ENCODE assay signal across 8 cellular contexts in genomic region chr12:49019120-49019430, GRCh38.
DNase-seq lines count a peak whose midpoint lies in the region; ATAC-seq and TF ChIP-seq lines count a peak whose summit lies in the region.

No MANE protein-coding gene starts in this region.

- DNase-seq in AG09309 (ENCODE audit: low read depth) (no peak), fibroblast of pulmonary artery (ENCODE audit: low read depth) (no peak), retinal pigment epithelial cell (ENCODE audit: low read depth) (no peak), NCI-H1417 (lab: John Stamatoyannopoulos, UW) (no peak), NCI-H187 treated with DMSO at 0.1 percent for 48 hours (lab: John Stamatoyannopoulos, UW) (no peak), activated gamma-delta T cell treated with Interleukin-2 at 50 U/mL for 16 hours (no peak)

- ATAC-seq in GM21717 (IDR thresholded peaks at IDR 0.05; ENCODE audit: unreplicated experiment): peak; percentile 18
- peak; percentile 8; the same call in 2 of the 3 replicates for ATAC-seq in SK-N-SH treated with all-trans-retinoic acid at 6 μM for 48 hours

- H3K4me3 ChIP-seq in AG09309 (ENCODE audit: control insufficient read depth, low read depth, low read length) (peak overlapping the region; percentile 48), fibroblast of pulmonary artery (replicated peaks; ENCODE audit: low read depth, low read length) (peak overlapping the region; percentile 98), retinal pigment epithelial cell (ENCODE audit: low read length) (peak overlapping the region; percentile 93)

- TF ChIP-seq CTCF in AG09309 (IDR thresholded peaks at IDR 0.05; ENCODE audit: control insufficient read depth, insufficient read depth, low read depth, low read length, missing control alignments) (no peak), fibroblast of pulmonary artery (IDR thresholded peaks at IDR 0.05; ENCODE audit: low read length, missing control alignments) (no peak), retinal pigment epithelial cell (conservative IDR thresholded peaks at IDR 0.05; ENCODE audit: low read depth, low read length) (no peak)

TF ChIP-seq in SK-N-SH treated with all-trans-retinoic acid at 6 μM for 48 hours, 23 proteins besides CTCF, POLR2A, EP300 and RAD21:
- TF ChIP-seq BACH2 (CRISPR knock-in tag; IDR thresholded peaks at IDR 0.05; ENCODE audit: borderline replicate concordance) (no peak), ISL1 (CRISPR knock-in tag; IDR thresholded peaks at IDR 0.05) (no peak), RARB (CRISPR knock-in tag; IDR thresholded peaks at IDR 0.05) (no peak), ZNF8 (CRISPR knock-in tag; IDR thresholded peaks at IDR 0.05) (no peak), ZFP30 (CRISPR knock-in tag; IDR thresholded peaks at IDR 0.05) (no peak), TCF4 (CRISPR knock-in tag; IDR thresholded peaks at IDR 0.05; ENCODE audit: borderline replicate concordance) (no peak), TSHZ2 (CRISPR knock-in tag; IDR thresholded peaks at IDR 0.05) (no peak), TOX (CRISPR knock-in tag; IDR thresholded peaks at IDR 0.05; ENCODE audit: borderline replicate concordance) (no peak), CSRNP3 (CRISPR knock-in tag; IDR thresholded peaks at IDR 0.05) (no peak), GLIS3 (CRISPR knock-in tag; IDR thresholded peaks at IDR 0.05) (no peak), ESRRG (CRISPR knock-in tag; IDR thresholded peaks at IDR 0.05) (no peak), ZNF565 (CRISPR knock-in tag; conservative IDR thresholded peaks at IDR 0.05; ENCODE audit: low read depth) (no peak), ZC3H10 (CRISPR knock-in tag; IDR thresholded peaks at IDR 0.05) (no peak), POU6F1 (CRISPR knock-in tag; IDR thresholded peaks at IDR 0.05; ENCODE audit: borderline replicate concordance, low read depth) (no peak), PPARA (CRISPR knock-in tag; IDR thresholded peaks at IDR 0.05; ENCODE audit: borderline replicate concordance) (no peak), SNAI2 (CRISPR knock-in tag; IDR thresholded peaks at IDR 0.05) (no peak), ZNF70 (CRISPR knock-in tag; IDR thresholded peaks at IDR 0.05) (no peak), PATZ1 (CRISPR knock-in tag; IDR thresholded peaks at IDR 0.05; ENCODE audit: borderline replicate concordance) (no peak), CSDC2 (CRISPR knock-in tag; IDR thresholded peaks at IDR 0.05) (no peak)

Comparison
In these comparisons a context has a peak if more than half of its experiments do, and no peak if none do; other contexts are left out.
1. H3K4me3 ChIP-seq: peak in every context shown above with its lines; median percentile 98 in fibroblast of pulmonary artery; 93 in retinal pigment epithelial cell; 48 in AG09309.